Comparison of ENCODE assay signal across 15 cellular contexts in the genomic region with DNA sequence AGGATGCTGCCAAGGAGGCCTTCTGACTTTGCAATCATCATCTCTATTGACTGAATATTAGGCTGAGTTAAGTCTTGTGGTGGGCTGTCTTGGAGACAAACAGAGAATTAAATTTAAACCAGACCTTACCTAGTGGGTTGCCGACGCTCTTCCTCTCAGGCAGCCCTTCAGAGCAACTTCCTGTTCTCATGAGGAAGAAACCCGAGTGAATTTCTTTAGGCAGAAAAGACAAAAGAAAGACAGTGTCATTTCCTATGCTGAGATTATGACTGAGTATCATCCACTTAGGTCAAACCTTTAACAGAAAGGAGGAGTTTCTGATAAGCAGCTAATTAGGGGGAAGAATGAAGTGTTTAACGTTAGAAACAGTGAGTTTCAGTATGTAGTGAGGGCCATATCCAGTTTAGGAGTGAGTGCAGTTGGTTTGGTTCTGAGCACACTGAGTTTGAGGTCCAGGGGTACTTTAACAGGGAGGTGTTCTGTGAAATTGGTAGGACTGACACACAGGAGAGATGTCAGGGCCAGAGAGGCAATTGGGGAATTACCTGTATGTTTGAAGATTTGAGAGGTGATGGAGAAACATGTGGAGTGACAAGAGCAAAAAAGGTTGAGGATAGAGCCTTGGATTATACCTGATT. TPM values are rescaled to one million over a fixed set of nuclear protein-coding genes. Genes with fewer than 3 reads are reported as not detected.
DNase-seq lines count a peak whose midpoint lies in the region; ATAC-seq, FAIRE-seq and TF ChIP-seq lines count a peak whose summit lies in the region.
"Had no signal": no experiment of that assay in that cellular context is flagged by ENCODE, and none has a peak within 500 bp of the region (broad histone marks: within the 10 kb centered on the region; RNA-seq: fewer than 3 reads in every experiment).

No MANE protein-coding gene starts in this region.

- intact Hi-C loops in PC-3 (cut with micrococcal nuclease), result no loop called here

- peaks cover 24% of the 10 kb centered on the region for H3K4me1 ChIP-seq in PC-3 (ENCODE audit: insufficient read depth, low read length)
- peaks cover 59% of the 10 kb centered on the region for H3K4me1 ChIP-seq in effector memory CD4-positive, alpha-beta T cell (ENCODE audit: control insufficient read depth, insufficient read depth, low read length, poor library complexity, severe bottlenecking)
- H3K4me1 ChIP-seq: suprapubic skin had no signal

- no peaks in the 10 kb centered on the region for H4K20me1 ChIP-seq in PC-3 (ENCODE audit: low read length)

- no peaks in the 10 kb centered on the region for H3F3A ChIP-seq in PC-3 (ENCODE audit: low read length, unreplicated experiment)

- peak overlapping the region; percentile 3; the same call in 1 of the 2 replicates for H2AFZ ChIP-seq in PC-3 (ENCODE audit: low read length)

- POLR2A ChIA-PET in PC-3 (lab: Charles Lee; ENCODE audit: unreplicated experiment), result no interaction called here

- no peaks in the 10 kb centered on the region for H3K36me3 ChIP-seq in PC-3 (ENCODE audit: low read depth, low read length)
- H3K36me3 ChIP-seq in effector memory CD4-positive, alpha-beta T cell (ENCODE audit: control insufficient read depth, insufficient read depth, low read length), result no peaks in the 10 kb centered on the region
- H3K36me3 ChIP-seq: brain microvascular endothelial cell, suprapubic skin had no signal

- no TSS peak for BruUV-seq in PC-3 (replicated peaks; lab: Mats Ljungman, UMichigan)

- H3K4me3 ChIP-seq in PC-3 (ENCODE audit: low read length), result no peak overlapping the region
- H3K4me3 ChIP-seq in effector memory CD4-positive, alpha-beta T cell (ENCODE audit: insufficient read depth, low read depth, low read length, poor library complexity, severe bottlenecking), result no peak overlapping the region
- H3K4me3 ChIP-seq: suprapubic skin had no signal

- DNase-seq in AML-193 (lab: John Stamatoyannopoulos, UW) (peak; percentile 19 to 47), GM19239 (ENCODE audit: insufficient read length, low spot score) (no peak), PC-3 (no peak), HPDE6-E6E7 (ENCODE audit: extremely low spot score) (no peak), NCI-H1436 treated with DMSO at 0.1 percent for 48 hours (lab: John Stamatoyannopoulos, UW) (no peak)
- DNase-seq in effector memory CD4-positive, alpha-beta T cell, result no peak
- no peak for DNase-seq in activated effector memory CD4-positive, alpha-beta T cell treated with Interleukin-2 at 50 U/mL for 16 hours
- DNase-seq: activated CD4-positive, alpha-beta T cell treated with anti-CD3 and anti-CD28 coated beads, Interleukin-2, amount 50 U/mL, for 1 hour; brain microvascular endothelial cell; stimulated activated CD4-positive, alpha-beta T cell treated with anti-CD3 and anti-CD28 coated beads, Interleukin-2, amount 100 ng/mL, for 24 hours had no signal

- no peak overlapping the region for H3K4me2 ChIP-seq in PC-3 (ENCODE audit: low read length)

- H3K79me2 ChIP-seq in PC-3 (ENCODE audit: low read length), result no peaks in the 10 kb centered on the region

- H3K9me2 ChIP-seq in PC-3 (replicated peaks; ENCODE audit: low read length), result no peaks in the 10 kb centered on the region; the same call in 1 of the 2 replicates

- H3K9ac ChIP-seq in PC-3 (ENCODE audit: low read length), result no peak overlapping the region; the same call in 1 of the 2 replicates

- FAIRE-seq in GM19239 (lab: Jason Lieb, UNC), result peak; percentile 84

- TF ChIP-seq CTCF in PC-3 (conservative IDR thresholded peaks at IDR 0.05; ENCODE audit: low read depth, low read length), result no peak

- CTCF ChIA-PET in PC-3 (lab: Charles Lee), result no interaction called here

- no peaks in the 10 kb centered on the region for H3K9me3 ChIP-seq in PC-3 (ENCODE audit: low read length)
- no peaks in the 10 kb centered on the region for H3K9me3 ChIP-seq in effector memory CD4-positive, alpha-beta T cell (ENCODE audit: control insufficient read depth, low read length)
- H3K9me3 ChIP-seq: suprapubic skin had no signal

- H3K27ac ChIP-seq in PC-3 (ENCODE audit: low read length), result peak overlapping the region; percentile 37
- H3K27ac ChIP-seq in effector memory CD4-positive, alpha-beta T cell (ENCODE audit: insufficient read depth, low read length, poor library complexity, severe bottlenecking), result peak overlapping the region; percentile 82
- H3K27ac ChIP-seq: brain microvascular endothelial cell, suprapubic skin had no signal

- ATAC-seq in PC-3 (no peak), HG02884 (IDR thresholded peaks at IDR 0.05; ENCODE audit: unreplicated experiment) (no peak)
- ATAC-seq: esophagus mucosa, Panc1 had no signal

- H3K27me3 ChIP-seq in PC-3 (ENCODE audit: low read length), result no peaks in the 10 kb centered on the region
- no peaks in the 10 kb centered on the region for H3K27me3 ChIP-seq in effector memory CD4-positive, alpha-beta T cell (replicated peaks; ENCODE audit: control insufficient read depth, insufficient read depth, low read length, poor library complexity, severe bottlenecking)
- H3K27me3 ChIP-seq: brain microvascular endothelial cell, suprapubic skin had no signal

RNA-seq across cellular contexts. Expression of gene FASLG, which starts 38.7 kb away (rescaled TPM):
- total RNA-seq in PC-3 (2014; rRNA removed), result 0.04 TPM in 1 of 2 replicates, not detected in the other
- total RNA-seq: esophagus mucosa, neural crest cell, suprapubic skin had no signal

Comparison
In these comparisons a context has a peak if more than half of its experiments do, and no peak if none do; other contexts are left out.
1. DNase-seq: peak in AML-193 (2 of 2); none in GM19239 (single experiment), PC-3 (single experiment), effector memory CD4-positive, alpha-beta T cell (0 of 3), HPDE6-E6E7 (single experiment), NCI-H1436 treated with DMSO at 0.1 percent for 48 hours (single experiment) and activated effector memory CD4-positive, alpha-beta T cell treated with Interleukin-2 at 50 U/mL for 16 hours (single experiment).